ENCODE assay signal across 20 cellular contexts in the genomic region with DNA sequence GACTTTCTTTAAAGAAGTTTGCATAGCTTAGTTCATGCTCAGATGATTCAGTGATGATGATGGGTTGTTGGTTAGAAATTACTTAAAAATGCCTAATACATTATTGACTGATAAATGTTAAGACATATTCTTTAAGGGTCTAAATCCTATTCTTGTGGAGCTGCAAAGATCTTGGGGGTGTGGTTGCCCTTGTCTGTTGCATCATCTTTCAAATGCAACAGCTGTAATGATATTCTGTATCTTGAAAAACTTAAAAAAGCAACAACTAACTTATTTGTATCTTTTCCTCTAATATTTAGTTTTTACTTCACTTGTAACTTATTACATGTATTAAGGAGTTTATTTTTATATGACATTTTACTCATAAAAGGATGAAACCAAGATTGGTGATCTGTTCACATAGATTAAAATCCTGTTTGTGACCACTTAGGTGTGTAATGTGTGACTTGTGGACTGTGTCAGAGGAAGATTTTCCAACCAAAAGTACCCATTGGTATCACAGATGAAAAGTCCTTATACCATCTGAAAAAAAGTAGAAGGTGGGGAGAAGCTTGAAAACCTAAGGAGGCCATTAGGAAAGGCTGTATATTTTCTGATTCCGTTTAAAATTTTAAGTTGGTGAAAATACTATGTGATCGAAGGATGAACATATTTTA.
A peak's percentile ranks its signal among the peaks of the same experiment; 100 is the strongest.
DNase-seq lines count a peak whose midpoint lies in the region; ATAC-seq and TF ChIP-seq lines count a peak whose summit lies in the region.
"Had no signal": no experiment of that assay in that cellular context is flagged by ENCODE, and none has a peak within 500 bp of the region (broad histone marks: within the 10 kb centered on the region; RNA-seq: fewer than 3 reads in every experiment).

No MANE protein-coding gene starts in this region.

- CTCF ChIA-PET in Panc1 (lab: Charles Lee): no interaction called here

- H3K4me2 ChIP-seq in GM23338: peak overlapping the region; percentile 49

- no peak overlapping the region for H3K27ac Mint-ChIP-seq in GM23338
- H3K27ac Mint-ChIP-seq: B cell; CD4-positive, alpha-beta T cell; HFFc6 had no signal

- H3F3A ChIP-seq in GM23338 (replicated peaks; ENCODE audit: low read depth): no peaks in the 10 kb centered on the region

- no peaks in the 10 kb centered on the region for H3K9me2 ChIP-seq in GM23338 (ENCODE audit: insufficient read depth)

- no peaks in the 10 kb centered on the region for H3K27me3 ChIP-seq in GM23338 (ENCODE audit: insufficient read depth)
- H3K27me3 ChIP-seq in Panc1 (ENCODE audit: control insufficient read depth, insufficient read depth, low read length): no peaks in the 10 kb centered on the region
- H3K27me3 ChIP-seq in endocrine pancreas (ENCODE audit: control insufficient read depth, insufficient read depth, low read length): no peaks in the 10 kb centered on the region
- no peaks in the 10 kb centered on the region for H3K27me3 ChIP-seq in neutrophil

- no peaks in the 10 kb centered on the region for H3K9me3 Mint-ChIP-seq in GM23338
- H3K9me3 Mint-ChIP-seq: CD4-positive, alpha-beta T cell; HFFc6 had no signal

- no peak overlapping the region for H3K4me3 Mint-ChIP-seq in GM23338
- H3K4me3 Mint-ChIP-seq: B cell; CD4-positive, alpha-beta T cell; HFFc6 had no signal

- H3K27ac ChIP-seq in GM23338 (ENCODE audit: low read depth) (peak overlapping the region; percentile 30; the same call in 1 of the 2 replicates), Panc1 (ENCODE audit: low read length) (peak overlapping the region; percentile 72; the same call in 1 of the 2 replicates), neutrophil (peak overlapping the region; percentile 86)

- no peak overlapping the region for H3K4me3 ChIP-seq in GM23338
- H3K4me3 ChIP-seq in Panc1 (ENCODE audit: low read depth in 2 of 2, low read length in 2 of 2): no peak overlapping the region
- H3K4me3 ChIP-seq in endocrine pancreas (ENCODE audit: control insufficient read depth, insufficient read depth, low read length): peak overlapping the region; percentile 34
- H3K4me3 ChIP-seq in neutrophil (ENCODE audit: low read depth in 1 of 2, low read length in 1 of 2): no peak overlapping the region
- H3K4me3 ChIP-seq: GM12878 had no signal

- H4K20me1 ChIP-seq in GM23338 (replicated peaks; ENCODE audit: insufficient read depth): peaks cover 51% of the 10 kb centered on the region

- H3K36me3 ChIP-seq in GM23338 (ENCODE audit: insufficient read depth) (no peaks in the 10 kb centered on the region), Panc1 (ENCODE audit: control insufficient read depth, insufficient read depth, low read length) (no peaks in the 10 kb centered on the region), endocrine pancreas (ENCODE audit: control insufficient read depth, insufficient read depth, low read length) (no peaks in the 10 kb centered on the region), neutrophil (no peaks in the 10 kb centered on the region)

- POLR2A ChIA-PET in Panc1 (lab: Charles Lee): no interaction called here

- intact Hi-C loops in Panc1 (cut with micrococcal nuclease; ENCODE audit: unreplicated experiment): no loop called here

- no peak for TF ChIP-seq CTCF in GM23338 (conservative IDR thresholded peaks at IDR 0.05; ENCODE audit: low read depth in 2 of 2)
- TF ChIP-seq CTCF in Panc1 (IDR thresholded peaks at IDR 0.05): no peak
- no peak for TF ChIP-seq CTCF in neutrophil (IDR thresholded peaks at IDR 0.05)

- in situ Hi-C loops in Panc1 (cut with HindIII; ENCODE audit: low pct_unique_long_range_greater_than_20kb, low sequenced_read_pairs): no loop called here

- no peak overlapping the region for H3K9ac ChIP-seq in endocrine pancreas (ENCODE audit: control insufficient read depth, insufficient read depth, low read length)

- H3K4me1 Mint-ChIP-seq in GM23338: peaks cover 88% of the 10 kb centered on the region
- H3K4me1 Mint-ChIP-seq: B cell had no signal

- H3K36me3 Mint-ChIP-seq in GM23338 (ENCODE audit: low read depth): no peaks in the 10 kb centered on the region

- BruUV-seq in Panc1 (replicated peaks; lab: Mats Ljungman, UMichigan): no TSS peak

- peaks cover 100% of the 10 kb centered on the region for H3K79me2 ChIP-seq in GM23338 (replicated peaks; ENCODE audit: insufficient read depth)

- H3K9me3 ChIP-seq in Panc1 (ENCODE audit: control insufficient read depth, insufficient read depth, low read depth, low read length): no peaks in the 10 kb centered on the region
- no peaks in the 10 kb centered on the region for H3K9me3 ChIP-seq in endocrine pancreas (ENCODE audit: control insufficient read depth, low read length)
- no peaks in the 10 kb centered on the region for H3K9me3 ChIP-seq in neutrophil

- peaks cover 95% of the 10 kb centered on the region for H3K4me1 ChIP-seq in GM23338 (ENCODE audit: insufficient read depth)
- H3K4me1 ChIP-seq in Panc1 (ENCODE audit: control insufficient read depth, insufficient read depth, low read length): peaks cover 96% of the 10 kb centered on the region
- peaks cover 77% of the 10 kb centered on the region for H3K4me1 ChIP-seq in endocrine pancreas (ENCODE audit: control insufficient read depth, insufficient read depth, low read length)
- peaks cover 79 to 80% of the 10 kb centered on the region in 2 experiments for H3K4me1 ChIP-seq in neutrophil (ENCODE audit: control insufficient read depth in 1 of 2, insufficient read depth in 1 of 2, low read depth in 1 of 2, low read length in 1 of 2)

- H2AFZ ChIP-seq in GM23338: no peak overlapping the region

- no peak for ATAC-seq in GM23338
- ATAC-seq in Panc1: no peak
- ATAC-seq in GM18858 (IDR thresholded peaks at IDR 0.05; ENCODE audit: unreplicated experiment): no peak
- no peak for ATAC-seq in HG02938 (IDR thresholded peaks at IDR 0.05; ENCODE audit: unreplicated experiment)
- ATAC-seq: GM12878, PC-3 had no signal

- H3K27me3 Mint-ChIP-seq in GM23338 (ENCODE audit: insufficient read depth, low read depth, poor library complexity): peaks cover 19% of the 10 kb centered on the region
- H3K27me3 Mint-ChIP-seq: B cell; CD4-positive, alpha-beta T cell had no signal

- DNase-seq in GM23338 (ENCODE audit: low spot score) (no peak), Panc1 (ENCODE audit: low read depth, low spot score) (no peak), putamen (ENCODE audit: low spot score) (no peak), NCI-H187 (lab: John Stamatoyannopoulos, UW) (no peak)
- DNase-seq: Calu3; CD4-positive, alpha-beta T cell; GOT3; HFFc6; MV-4-11; NCI-H1417 treated with DMSO at 0.1 percent for 48 hours; NCI-H2081 treated with DMSO at 0.1 percent for 48 hours; NCI-H524 treated with DMSO at 0.1 percent for 48 hours; NK-92 treated with Interleukin-12 subunit alpha and Interleukin-12 subunit beta, amount 100 ng/mL, for 24 hours; PC-3 had no signal

TF ChIP-seq in GM23338, 12 proteins besides CTCF, POLR2A, EP300 and RAD21 (continues in another document):
- TF ChIP-seq JUNB (IDR thresholded peaks at IDR 0.05; ENCODE audit: unreplicated experiment) (no peak), NANOG (IDR thresholded peaks at IDR 0.05; ENCODE audit: borderline replicate concordance) (no peak), ZNF114 (CRISPR knock-in tag; IDR thresholded peaks at IDR 0.05) (no peak), CREB1 (CRISPR knock-in tag; IDR thresholded peaks at IDR 0.05; ENCODE audit: low read depth) (no peak), EZH2 (IDR thresholded peaks at IDR 0.05; ENCODE audit: low read depth, unreplicated experiment) (no peak), EZH2phosphoT487 (IDR thresholded peaks at IDR 0.05; ENCODE audit: unreplicated experiment) (no peak)
- TF ChIP-seq, protein P1, sequence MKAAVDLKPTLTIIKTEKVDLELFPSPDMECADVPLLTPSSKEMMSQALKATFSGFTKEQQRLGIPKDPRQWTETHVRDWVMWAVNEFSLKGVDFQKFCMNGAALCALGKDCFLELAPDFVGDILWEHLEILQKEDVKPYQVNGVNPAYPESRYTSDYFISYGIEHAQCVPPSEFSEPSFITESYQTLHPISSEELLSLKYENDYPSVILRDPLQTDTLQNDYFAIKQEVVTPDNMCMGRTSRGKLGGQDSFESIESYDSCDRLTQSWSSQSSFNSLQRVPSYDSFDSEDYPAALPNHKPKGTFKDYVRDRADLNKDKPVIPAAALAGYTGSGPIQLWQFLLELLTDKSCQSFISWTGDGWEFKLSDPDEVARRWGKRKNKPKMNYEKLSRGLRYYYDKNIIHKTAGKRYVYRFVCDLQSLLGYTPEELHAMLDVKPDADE (IDR thresholded peaks at IDR 0.05): no peak

Comparison
In these comparisons a context has a peak if more than half of its experiments do, and no peak if none do; other contexts are left out.
1. H3K27ac ChIP-seq: peak in every context shown above with its lines; median percentile 86 in neutrophil; 72 in Panc1; 30 in GM23338.